In genomic region chr12:116172224-116172849, GRCh38 we compare ENCODE assay signal across 8 cellular contexts.
DNase-seq lines count a peak whose midpoint lies in the region; ATAC-seq and TF ChIP-seq lines count a peak whose summit lies in the region.

No MANE protein-coding gene starts in this region.

- TF ChIP-seq CTCF in CD14-positive monocyte (IDR thresholded peaks at IDR 0.05), result no peak
- no peak for TF ChIP-seq CTCF in chondrocyte (IDR thresholded peaks at IDR 0.05)

- ATAC-seq in GM21447 (IDR thresholded peaks at IDR 0.05; ENCODE audit: unreplicated experiment), result peak; percentile 90

- H3K4me1 Mint-ChIP-seq in CD14-positive monocyte, result peaks cover 40% of the 10 kb centered on the region
- H3K4me1 Mint-ChIP-seq in chondrocyte (ENCODE audit: low read depth), result peaks cover 74% of the 10 kb centered on the region

- H3K27me3 Mint-ChIP-seq in CD14-positive monocyte (ENCODE audit: low read depth in 3 of 3), result no peaks in the 10 kb centered on the region
- no peaks in the 10 kb centered on the region for H3K27me3 Mint-ChIP-seq in chondrocyte (ENCODE audit: low read depth)

- H3K9me3 Mint-ChIP-seq in CD14-positive monocyte (no peaks in the 10 kb centered on the region), chondrocyte (ENCODE audit: low read depth) (no peaks in the 10 kb centered on the region)

- no peak for DNase-seq in CD14-positive monocyte (ENCODE audit: low spot score)
- DNase-seq in MV-4-11 (lab: John Stamatoyannopoulos, UW), result peak; percentile 42
- no peak for DNase-seq in chondrocyte (ENCODE audit: low spot score)
- no peak for DNase-seq in NCI-H510A (lab: John Stamatoyannopoulos, UW)
- no peak for DNase-seq in putamen (ENCODE audit: low spot score)
- no peak for DNase-seq in T-helper 9 cell
- DNase-seq in substantia nigra (lab: John Stamatoyannopoulos, UW), result no peak

- no peak overlapping the region for H3K27ac ChIP-seq in substantia nigra (ENCODE audit: low read depth, low read length, poor library complexity, severe bottlenecking)

- peak overlapping the region; percentile 5 to 74 (median 29) for H3K27ac Mint-ChIP-seq in CD14-positive monocyte
- H3K27ac Mint-ChIP-seq in chondrocyte (ENCODE audit: unreplicated experiment), result peak overlapping the region; percentile 90

- H3K4me3 Mint-ChIP-seq in CD14-positive monocyte (peak overlapping the region; percentile 52 to 65), chondrocyte (ENCODE audit: unreplicated experiment) (no peak overlapping the region)

- H3K36me3 Mint-ChIP-seq in CD14-positive monocyte (no peaks in the 10 kb centered on the region), chondrocyte (ENCODE audit: low read depth) (no peaks in the 10 kb centered on the region)

- intact Hi-C loops in CD14-positive monocyte (cut with micrococcal nuclease), result no loop called here
